ENCODE assay signal across 10 cellular contexts in the genomic region with DNA sequence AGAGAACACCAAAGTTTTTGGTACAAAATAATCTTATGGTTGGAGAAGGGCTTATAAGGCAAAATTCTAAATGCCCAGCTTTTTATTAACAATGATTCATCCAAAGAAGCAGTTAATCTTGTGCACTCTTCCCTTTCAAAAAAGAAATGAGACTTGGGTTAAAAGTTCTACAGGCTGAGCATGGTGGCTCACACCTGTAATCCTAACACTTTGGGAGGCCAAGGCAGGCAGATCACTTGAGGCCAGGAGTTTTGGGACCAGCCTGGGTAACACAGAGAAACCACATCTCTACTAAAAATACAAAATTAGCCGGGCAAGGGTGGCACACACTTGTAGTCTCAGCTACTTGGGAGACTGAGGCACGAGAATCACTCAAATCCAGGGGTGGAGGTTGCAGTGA. TPM values are rescaled to one million over a fixed set of nuclear protein-coding genes. Genes with fewer than 3 reads are reported as not detected.
A peak's percentile ranks its signal among the peaks of the same experiment; 100 is the strongest.
DNase-seq lines count a peak whose midpoint lies in the region; ATAC-seq and TF ChIP-seq lines count a peak whose summit lies in the region.
"Had no signal": no experiment of that assay in that cellular context is flagged by ENCODE, and none has a peak within 500 bp of the region (broad histone marks: within the 10 kb centered on the region; RNA-seq: fewer than 3 reads in every experiment).

No MANE protein-coding gene starts in this region.

- H3K9me3 Mint-ChIP-seq in T-helper 2 cell treated with Interferon-gamma antibody and Interleukin-4, amounts not matched to agents 5 μg/mL and 100 μg/mL, for 36 hours: no peaks in the 10 kb centered on the region
- H3K9me3 Mint-ChIP-seq in HFFc6 (no peaks in the 10 kb centered on the region), natural killer cell (no peaks in the 10 kb centered on the region)
- H3K9me3 Mint-ChIP-seq in activated T-helper 17 cell treated with anti-CD3 and anti-CD28 coated beads, Interleukin-2, amount 50 U/mL, for 72 hours: no peaks in the 10 kb centered on the region

- 76 to 91% methylated on average over 2 of the region's 2 CpGs for WGBS in sigmoid colon, 2 donors

- H3K27ac ChIP-seq in sigmoid colon: peak overlapping the region in 2 of 4 donors; percentile 2 to 17
- H3K27ac ChIP-seq: left lung, spleen had no signal

- intact Hi-C loops in natural killer cell (cut with micrococcal nuclease): loop anchor here (10.0 kb wide), 1 partner anchor 512 kb away; the partner anchor contains the start of gene MTMR4
- intact Hi-C loops in sigmoid colon (cut with DNase I): no loop called here

- H3K4me1 Mint-ChIP-seq in T-helper 2 cell treated with Interferon-gamma antibody and Interleukin-4, amounts not matched to agents 5 μg/mL and 100 μg/mL, for 36 hours (ENCODE audit: low read depth): peaks cover 51% of the 10 kb centered on the region
- peaks cover 66% of the 10 kb centered on the region for H3K4me1 Mint-ChIP-seq in HFFc6 (ENCODE audit: low read depth)
- peaks cover 42% of the 10 kb centered on the region for H3K4me1 Mint-ChIP-seq in activated T-helper 17 cell treated with anti-CD3 and anti-CD28 coated beads, Interleukin-2, amount 50 U/mL, for 72 hours
- H3K4me1 Mint-ChIP-seq in natural killer cell: peaks cover 45% of the 10 kb centered on the region in 2 donors

- no peak overlapping the region for H3K4me3 ChIP-seq in sigmoid colon
- H3K4me3 ChIP-seq: left lung, spleen had no signal

- peaks cover 76% of the 10 kb centered on the region for H3K36me3 Mint-ChIP-seq in T-helper 2 cell treated with Interferon-gamma antibody and Interleukin-4, amounts not matched to agents 5 μg/mL and 100 μg/mL, for 36 hours (ENCODE audit: low read depth)
- peaks cover 68% of the 10 kb centered on the region for H3K36me3 Mint-ChIP-seq in HFFc6 (ENCODE audit: low read depth)
- peaks cover 100% of the 10 kb centered on the region for H3K36me3 Mint-ChIP-seq in activated T-helper 17 cell treated with anti-CD3 and anti-CD28 coated beads, Interleukin-2, amount 50 U/mL, for 72 hours (ENCODE audit: low read depth)
- peaks cover 16% of the 10 kb centered on the region for H3K36me3 Mint-ChIP-seq in natural killer cell

- ATAC-seq in activated T-helper 17 cell treated with anti-CD3 and anti-CD28 coated beads, Interleukin-2, amount 50 U/mL, for 72 hours (replicated peaks): no peak
- ATAC-seq in natural killer cell: no peak
- ATAC-seq: left lung had no signal

- TF ChIP-seq POLR2A in sigmoid colon (IDR thresholded peaks at IDR 0.05): no peak

- no peaks in the 10 kb centered on the region for H3K27me3 Mint-ChIP-seq in T-helper 2 cell treated with Interferon-gamma antibody and Interleukin-4, amounts not matched to agents 5 μg/mL and 100 μg/mL, for 36 hours (ENCODE audit: low read depth)
- H3K27me3 Mint-ChIP-seq in HFFc6 (ENCODE audit: insufficient read depth) (0 out of 2 replicates have a peak, but pooled peaks cover 3% of the 10 kb centered on the region), natural killer cell (ENCODE audit: low read depth in 2 of 2) (no peaks in the 10 kb centered on the region)
- no peaks in the 10 kb centered on the region for H3K27me3 Mint-ChIP-seq in activated T-helper 17 cell treated with anti-CD3 and anti-CD28 coated beads, Interleukin-2, amount 50 U/mL, for 72 hours

- TF ChIP-seq CTCF in HFFc6 (IDR thresholded peaks at IDR 0.05): no peak
- TF ChIP-seq CTCF in natural killer cell (IDR thresholded peaks at IDR 0.05): no peak
- no peak for TF ChIP-seq CTCF in sigmoid colon (IDR thresholded peaks at IDR 0.05)

- no peaks in the 10 kb centered on the region for H3K9me3 ChIP-seq in sigmoid colon
- H3K9me3 ChIP-seq: left lung, spleen had no signal

- TF ChIP-seq EP300 in sigmoid colon (IDR thresholded peaks at IDR 0.05): no peak

- peak overlapping the region; percentile 46 for H3K4me3 Mint-ChIP-seq in T-helper 2 cell treated with Interferon-gamma antibody and Interleukin-4, amounts not matched to agents 5 μg/mL and 100 μg/mL, for 36 hours
- peak overlapping the region; percentile 97 for H3K4me3 Mint-ChIP-seq in HFFc6
- peak overlapping the region; percentile 100 for H3K4me3 Mint-ChIP-seq in activated T-helper 17 cell treated with anti-CD3 and anti-CD28 coated beads, Interleukin-2, amount 50 U/mL, for 72 hours
- H3K4me3 Mint-ChIP-seq in natural killer cell: no peak overlapping the region

- no peak overlapping the region for H3K27ac Mint-ChIP-seq in T-helper 2 cell treated with Interferon-gamma antibody and Interleukin-4, amounts not matched to agents 5 μg/mL and 100 μg/mL, for 36 hours
- H3K27ac Mint-ChIP-seq in HFFc6: peak overlapping the region; percentile 78
- peak overlapping the region; percentile 80 for H3K27ac Mint-ChIP-seq in activated T-helper 17 cell treated with anti-CD3 and anti-CD28 coated beads, Interleukin-2, amount 50 U/mL, for 72 hours
- H3K27ac Mint-ChIP-seq in natural killer cell: peak overlapping the region; percentile 25 to 39

- no peaks in the 10 kb centered on the region for H3K27me3 ChIP-seq in sigmoid colon
- H3K27me3 ChIP-seq: left lung, spleen had no signal

- peaks cover 17 to 65% (median 33%) of the 10 kb centered on the region in 4 donors for H3K36me3 ChIP-seq in sigmoid colon

- no peak for DNase-seq in T-helper 2 cell treated with Interferon-gamma antibody and Interleukin-4, amounts not matched to agents 5 μg/mL and 100 μg/mL, for 36 hours (ENCODE audit: low spot score)
- no peak for DNase-seq in T-helper 2 cell
- DNase-seq in HFFc6: no peak
- no peak for DNase-seq in natural killer cell
- no peak for DNase-seq in sigmoid colon
- no peak for DNase-seq in NCI-H524 (lab: John Stamatoyannopoulos, UW)
- no peak for DNase-seq in G401 (ENCODE audit: low spot score)
- DNase-seq: left lung, spleen had no signal

- in situ Hi-C loops in G401 (cut with HindIII; ENCODE audit: low sequenced_read_pairs): no loop called here

- peaks cover 0 to 57% (median 42%) of the 10 kb centered on the region in 4 donors for H3K4me1 ChIP-seq in sigmoid colon

RNA-seq across cellular contexts. Expression of gene SRSF1, which starts 4.5 kb away (rescaled TPM):
- 100 to 1,000 TPM; 216 to 296 (median 271) TPM for total RNA-seq in HFFc6 (2021; fragmentation: NEBNext Ultra II Directional; extraction: Animal tissue kit (Norgen Biotek cat#: 25700))
- total RNA-seq in activated T-helper 17 cell treated with anti-CD3 and anti-CD28 coated beads, Interleukin-2, amount 50 U/mL, for 72 hours: 100 to 1,000 TPM; 276 to 391 TPM
- total RNA-seq in natural killer cell (100 to 1,000 TPM; 125 to 157 (median 137) TPM), sigmoid colon (100 to 1,000 TPM; 138 to 214 (median 151) TPM)
- 100 to 1,000 TPM in 1 of 3 donors, 10 to 100 TPM in 2; 90.6 to 125 (median 93.7) TPM for polyA plus RNA-seq in sigmoid colon
- total RNA-seq in G401 (2014; rRNA removed; shearing (Covaris generic)): 461 and 585 TPM in 2 replicates

RNA-seq across cellular contexts. Expression of gene VEZF1, which starts 14.5 kb away (rescaled TPM):
- total RNA-seq in HFFc6 (2021; fragmentation: NEBNext Ultra II Directional; extraction: Animal tissue kit (Norgen Biotek cat#: 25700)): 10 to 100 TPM; 41.7 to 56.5 (median 51.8) TPM
- 10 to 100 TPM; 21.4 to 29.6 TPM for total RNA-seq in activated T-helper 17 cell treated with anti-CD3 and anti-CD28 coated beads, Interleukin-2, amount 50 U/mL, for 72 hours
- total RNA-seq in natural killer cell (10 to 100 TPM; 49.8 to 64.6 (median 63.4) TPM), sigmoid colon (100 to 1,000 TPM in 3 of 4 donors, 10 to 100 TPM in 1; 99.8 to 120 (median 105) TPM)
- 10 to 100 TPM; 17.8 to 24.8 (median 21.0) TPM for polyA plus RNA-seq in sigmoid colon
- 22.7 and 37.4 TPM in 2 replicates for total RNA-seq in G401 (2014; rRNA removed; shearing (Covaris generic))

RNA-seq across cellular contexts. Expression of gene CUEDC1, which starts 47.3 kb away (rescaled TPM):
- 10 to 100 TPM; 34.0 to 41.0 (median 34.9) TPM for total RNA-seq in HFFc6 (2021; fragmentation: NEBNext Ultra II Directional; extraction: Animal tissue kit (Norgen Biotek cat#: 25700))
- total RNA-seq in activated T-helper 17 cell treated with anti-CD3 and anti-CD28 coated beads, Interleukin-2, amount 50 U/mL, for 72 hours: under 1 TPM; 0.15 to 0.56 TPM
- total RNA-seq in natural killer cell (1 to 10 TPM; 1.5 to 3.7 (median 2.6) TPM), sigmoid colon (10 to 100 TPM; 29.5 to 64.0 (median 33.7) TPM)
- 10 to 100 TPM in 2 of 3 donors, 1 to 10 TPM in 1; 3.0 to 20.0 (median 11.4) TPM for polyA plus RNA-seq in sigmoid colon
- total RNA-seq in G401 (2014; rRNA removed; shearing (Covaris generic)): 26.7 and 42.3 TPM in 2 replicates
